10 cellular contexts compared by ENCODE assay signal in genomic region chr1:166032901-166033371, GRCh38.
DNase-seq lines count a peak whose midpoint lies in the region; ATAC-seq lines count a peak whose summit lies in the region.
"Had no signal": no experiment of that assay in that cellular context is flagged by ENCODE, and none has a peak within 500 bp of the region (broad histone marks: within the 10 kb centered on the region; RNA-seq: fewer than 3 reads in every experiment).

No MANE protein-coding gene starts in this region.

- no peaks in the 10 kb centered on the region for H3K36me3 Mint-ChIP-seq in T-helper 2 cell treated with Interferon-gamma antibody and Interleukin-4, amounts not matched to agents 5 μg/mL and 100 μg/mL, for 36 hours (ENCODE audit: low read depth)

- H3K4me3 Mint-ChIP-seq in T-helper 2 cell treated with Interferon-gamma antibody and Interleukin-4, amounts not matched to agents 5 μg/mL and 100 μg/mL, for 36 hours = no peak overlapping the region
- H3K4me3 Mint-ChIP-seq: activated B cell treated with CpG ODN at 0.5 μM for 24 hours had no signal

- H3K4me1 Mint-ChIP-seq in T-helper 2 cell treated with Interferon-gamma antibody and Interleukin-4, amounts not matched to agents 5 μg/mL and 100 μg/mL, for 36 hours (ENCODE audit: low read depth) = no peaks in the 10 kb centered on the region
- H3K4me1 Mint-ChIP-seq: activated B cell treated with CpG ODN at 0.5 μM for 24 hours had no signal

- peak; percentile 1 for DNase-seq in NCI-H146 (lab: John Stamatoyannopoulos, UW)
- no peak for DNase-seq in NCI-H146 treated with DMSO at 0.1 percent for 48 hours (lab: John Stamatoyannopoulos, UW; ENCODE audit: unreplicated experiment)
- peak; percentile 74 to 77 for DNase-seq in NCI-H2081 (lab: John Stamatoyannopoulos, UW)
- DNase-seq in SK-N-DZ (ENCODE audit: low spot score) = peak; percentile 41
- peak; percentile 15 for DNase-seq in pons (ENCODE audit: low spot score)
- no peak for DNase-seq in T-helper 2 cell treated with Interferon-gamma antibody and Interleukin-4, amounts not matched to agents 5 μg/mL and 100 μg/mL, for 36 hours (ENCODE audit: low spot score)
- DNase-seq in T1000 (lab: John Stamatoyannopoulos, UW) = no peak
- DNase-seq: activated B cell treated with CpG ODN at 0.5 μM for 24 hours, upper lobe of right lung had no signal

- no peak for ATAC-seq in GM18867 (IDR thresholded peaks at IDR 0.05; ENCODE audit: unreplicated experiment)
- ATAC-seq: upper lobe of right lung had no signal

- H3K27ac Mint-ChIP-seq in T-helper 2 cell treated with Interferon-gamma antibody and Interleukin-4, amounts not matched to agents 5 μg/mL and 100 μg/mL, for 36 hours = no peak overlapping the region
- H3K27ac Mint-ChIP-seq: activated B cell treated with CpG ODN at 0.5 μM for 24 hours had no signal

- no peaks in the 10 kb centered on the region for H3K27me3 Mint-ChIP-seq in T-helper 2 cell treated with Interferon-gamma antibody and Interleukin-4, amounts not matched to agents 5 μg/mL and 100 μg/mL, for 36 hours (ENCODE audit: low read depth)

- no peaks in the 10 kb centered on the region for H3K9me3 Mint-ChIP-seq in T-helper 2 cell treated with Interferon-gamma antibody and Interleukin-4, amounts not matched to agents 5 μg/mL and 100 μg/mL, for 36 hours
- H3K9me3 Mint-ChIP-seq: activated B cell treated with CpG ODN at 0.5 μM for 24 hours had no signal

Comparison
In these comparisons a context has a peak if more than half of its experiments do, and no peak if none do; other contexts are left out.
1. DNase-seq: peak in NCI-H146 (single experiment), NCI-H2081 (2 of 2), SK-N-DZ (single experiment) and pons (single experiment); none in NCI-H146 treated with DMSO at 0.1 percent for 48 hours (single experiment), T-helper 2 cell treated with Interferon-gamma antibody and Interleukin-4, amounts not matched to agents 5 μg/mL and 100 μg/mL, for 36 hours (single experiment) and T1000 (single experiment).